In genomic region chr7:45075871-45076796, GRCh38 we compare ENCODE assay signal across 1 cellular context.
TF ChIP-seq lines count a peak whose summit lies in the region.

No MANE protein-coding gene starts in this region.

TF ChIP-seq in IMR-90, 13 proteins besides CTCF, POLR2A, EP300 and RAD21:
- TF ChIP-seq, protein P1, sequence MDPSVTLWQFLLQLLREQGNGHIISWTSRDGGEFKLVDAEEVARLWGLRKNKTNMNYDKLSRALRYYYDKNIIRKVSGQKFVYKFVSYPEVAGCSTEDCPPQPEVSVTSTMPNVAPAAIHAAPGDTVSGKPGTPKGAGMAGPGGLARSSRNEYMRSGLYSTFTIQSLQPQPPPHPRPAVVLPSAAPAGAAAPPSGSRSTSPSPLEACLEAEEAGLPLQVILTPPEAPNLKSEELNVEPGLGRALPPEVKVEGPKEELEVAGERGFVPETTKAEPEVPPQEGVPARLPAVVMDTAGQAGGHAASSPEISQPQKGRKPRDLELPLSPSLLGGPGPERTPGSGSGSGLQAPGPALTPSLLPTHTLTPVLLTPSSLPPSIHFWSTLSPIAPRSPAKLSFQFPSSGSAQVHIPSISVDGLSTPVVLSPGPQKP (IDR thresholded peaks at IDR 0.05; ENCODE audit: borderline replicate concordance, low read depth, low read length) = no peak
- TF ChIP-seq BHLHE40 (IDR thresholded peaks at IDR 0.05; ENCODE audit: low read depth, low read length) (no peak), FOS (IDR thresholded peaks at IDR 0.05; ENCODE audit: low read depth, low read length) (no peak), MXI1 (IDR thresholded peaks at IDR 0.05; ENCODE audit: borderline replicate concordance, low read depth, low read length) (no peak), RCOR1 (IDR thresholded peaks at IDR 0.05; ENCODE audit: insufficient replicate concordance, low read length) (no peak), CHD1 (IDR thresholded peaks at IDR 0.05; ENCODE audit: low read depth, low read length) (no peak)
- TF ChIP-seq, protein P2, sequence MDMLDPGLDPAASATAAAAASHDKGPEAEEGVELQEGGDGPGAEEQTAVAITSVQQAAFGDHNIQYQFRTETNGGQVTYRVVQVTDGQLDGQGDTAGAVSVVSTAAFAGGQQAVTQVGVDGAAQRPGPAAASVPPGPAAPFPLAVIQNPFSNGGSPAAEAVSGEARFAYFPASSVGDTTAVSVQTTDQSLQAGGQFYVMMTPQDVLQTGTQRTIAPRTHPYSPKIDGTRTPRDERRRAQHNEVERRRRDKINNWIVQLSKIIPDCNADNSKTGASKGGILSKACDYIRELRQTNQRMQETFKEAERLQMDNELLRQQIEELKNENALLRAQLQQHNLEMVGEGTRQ (IDR thresholded peaks at IDR 0.05; ENCODE audit: low read depth, low read length) = no peak
